ENCODE assay signal across 14 cellular contexts in the genomic region with DNA sequence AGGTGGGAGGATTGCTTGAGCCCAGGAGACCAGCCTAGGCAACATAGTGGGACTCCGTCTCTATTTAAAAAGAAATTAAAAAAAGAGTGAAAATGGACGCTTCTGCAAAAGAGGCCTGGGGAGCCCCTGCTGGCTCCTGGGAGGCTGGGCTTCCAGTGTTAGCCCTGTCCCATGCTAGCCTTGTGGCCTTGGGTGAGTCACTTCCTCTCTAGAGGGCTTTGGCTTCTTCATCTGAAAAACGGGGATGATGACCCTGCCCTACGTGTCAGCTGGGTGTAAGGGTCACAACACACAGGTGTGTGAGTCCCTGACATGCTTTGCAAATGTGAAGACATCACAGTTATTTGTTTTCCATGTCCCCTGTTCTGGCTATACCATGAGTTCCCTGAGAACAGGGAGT. TPM values are rescaled to one million over a fixed set of nuclear protein-coding genes. Genes with fewer than 3 reads are reported as not detected.
"Had no signal": no experiment of that assay in that cellular context is flagged by ENCODE, and none has a peak within 500 bp of the region (broad histone marks: within the 10 kb centered on the region; RNA-seq: fewer than 3 reads in every experiment).

No MANE protein-coding gene starts in this region.

- H3K36me3 ChIP-seq: gastroesophageal sphincter, heart right ventricle, lower lobe of right lung, prostate gland had no signal

- H3K27ac Mint-ChIP-seq: activated naive CD4-positive, alpha-beta T cell treated with anti-CD3 and anti-CD28 coated beads, Interleukin-2, amount 10 ng/mL, durations not matched to agents 7 days and 5 days; endodermal cell; mesothelial cell of epicardium had no signal

- H3K4me1 ChIP-seq: gastroesophageal sphincter, heart right ventricle, lower lobe of right lung, prostate gland had no signal

- H3K27me3 ChIP-seq: gastroesophageal sphincter, heart right ventricle had no signal

- H3K27ac ChIP-seq: gastroesophageal sphincter, heart right ventricle, lower lobe of right lung, prostate gland had no signal

- H3K4me3 Mint-ChIP-seq: activated naive CD4-positive, alpha-beta T cell treated with anti-CD3 and anti-CD28 coated beads, Interleukin-2, amount 10 ng/mL, durations not matched to agents 7 days and 5 days; endodermal cell; mesothelial cell of epicardium had no signal

- H3K4me3 ChIP-seq: gastroesophageal sphincter, heart right ventricle, lower lobe of right lung, prostate gland had no signal

- DNase-seq: activated naive CD4-positive, alpha-beta T cell treated with anti-CD3 and anti-CD28 coated beads, Interleukin-2, amount 10 ng/mL, durations not matched to agents 7 days and 5 days; activated T-cell treated with anti-CD3 and anti-CD28 coated beads, Interleukin-2, amount 50 U/mL, for 1 hour; dermis blood vessel endothelial cell; endodermal cell; heart right ventricle; left colon; lower lobe of right lung; right cardiac atrium had no signal

- FAIRE-seq: astrocyte had no signal

- H3K9me3 ChIP-seq: gastroesophageal sphincter, lower lobe of right lung, prostate gland had no signal

- H3K36me3 Mint-ChIP-seq: activated naive CD4-positive, alpha-beta T cell treated with anti-CD3 and anti-CD28 coated beads, Interleukin-2, amount 10 ng/mL, durations not matched to agents 7 days and 5 days had no signal

- H3K4me1 Mint-ChIP-seq: activated naive CD4-positive, alpha-beta T cell treated with anti-CD3 and anti-CD28 coated beads, Interleukin-2, amount 10 ng/mL, durations not matched to agents 7 days and 5 days; endodermal cell; mesothelial cell of epicardium had no signal

- ATAC-seq: activated CD4-positive, CD25-positive, alpha-beta regulatory T cell treated with anti-CD3 and anti-CD28 coated beads, Interleukin-2, amount 50 U/mL, for 24 hours; gastroesophageal sphincter; heart right ventricle; left colon; lower lobe of right lung; right cardiac atrium had no signal

RNA-seq across cellular contexts. Expression of a gene that starts 53.4 kb away (rescaled TPM):
- polyA plus RNA-seq: neural cell had no signal
